9 cellular contexts compared by ENCODE assay signal in genomic region chr6:2396856-2397640, GRCh38.
DNase-seq lines count a peak whose midpoint lies in the region; ATAC-seq and TF ChIP-seq lines count a peak whose summit lies in the region.
"Had no signal": no experiment of that assay in that cellular context is flagged by ENCODE, and none has a peak within 500 bp of the region (broad histone marks: within the 10 kb centered on the region; RNA-seq: fewer than 3 reads in every experiment).

No MANE protein-coding gene starts in this region.

- H3K27ac ChIP-seq in brain microvascular endothelial cell = no peak overlapping the region

- no peak for ATAC-seq in GM18861 (IDR thresholded peaks at IDR 0.05; ENCODE audit: unreplicated experiment)
- ATAC-seq in GM21528 (IDR thresholded peaks at IDR 0.05; ENCODE audit: low FRiP score, unreplicated experiment) = no peak

- H3K9me3 Mint-ChIP-seq in activated CD4-positive, alpha-beta memory T cell treated with anti-CD3 and anti-CD28 coated beads for 36 hours = no peaks in the 10 kb centered on the region
- H3K9me3 Mint-ChIP-seq: activated T-helper 2 cell treated with anti-CD3 and anti-CD28 coated beads, Interferon-gamma antibody, Interleukin-2, Interleukin-4, amounts not matched to agents 10 μg/mL and 5 μg/mL and 100 μg/mL, durations not matched to agents 14 hours and 24 hours and 36 hours had no signal

- peaks cover 7% of the 10 kb centered on the region for H3K36me3 Mint-ChIP-seq in activated CD4-positive, alpha-beta memory T cell treated with anti-CD3 and anti-CD28 coated beads for 36 hours

- POLR2A ChIA-PET in BJ (lab: Charles Lee) = interaction anchor here (0.5 kb wide), 1 partner anchor 12 kb away, joined by 9 read pairs; no protein-coding TSS in a partner anchor
- POLR2A ChIA-PET in activated CD4-positive, alpha-beta memory T cell treated with anti-CD3 and anti-CD28 coated beads for 36 hours (lab: Charles Lee) = no interaction called here

- H3K27ac Mint-ChIP-seq in activated CD4-positive, alpha-beta memory T cell treated with anti-CD3 and anti-CD28 coated beads for 36 hours = no peak overlapping the region
- H3K27ac Mint-ChIP-seq: activated T-helper 2 cell treated with anti-CD3 and anti-CD28 coated beads, Interferon-gamma antibody, Interleukin-2, Interleukin-4, amounts not matched to agents 10 μg/mL and 5 μg/mL and 100 μg/mL, durations not matched to agents 14 hours and 24 hours and 36 hours had no signal

- CTCF ChIA-PET in BJ (lab: Yijun Ruan, JAX) = interaction anchor here (1.4 to 2.2 kb wide), 2 partner anchors 17 to 801 kb away, joined by 5 read pairs; no protein-coding TSS in a partner anchor
- CTCF ChIA-PET in activated CD4-positive, alpha-beta memory T cell treated with anti-CD3 and anti-CD28 coated beads for 36 hours (lab: Charles Lee) = interaction anchor here (1.2 kb wide), 1 partner anchor 237 kb away, joined by 3 read pairs; no protein-coding TSS in a partner anchor

- H3K27me3 ChIP-seq in BJ (ENCODE audit: control insufficient read depth, insufficient read depth, low read length) (no peaks in the 10 kb centered on the region; the same call in 1 of the 2 replicates), brain microvascular endothelial cell (replicated peaks) (no peaks in the 10 kb centered on the region)

- in situ Hi-C loops in brain microvascular endothelial cell (cut with HindIII; ENCODE audit: low pct_ligation_motif_present, low sequenced_read_pairs) = no loop called here

- no peak overlapping the region for H3K4me3 Mint-ChIP-seq in activated CD4-positive, alpha-beta memory T cell treated with anti-CD3 and anti-CD28 coated beads for 36 hours

- peak overlapping the region; percentile 4 for H3K4me3 ChIP-seq in BJ (ENCODE audit: low read depth, low read length)
- no peak overlapping the region for H3K4me3 ChIP-seq in brain microvascular endothelial cell (ENCODE audit: low read depth, low read length)

- no peaks in the 10 kb centered on the region for H3K27me3 Mint-ChIP-seq in activated CD4-positive, alpha-beta memory T cell treated with anti-CD3 and anti-CD28 coated beads for 36 hours

- no peaks in the 10 kb centered on the region for H3K4me1 Mint-ChIP-seq in activated CD4-positive, alpha-beta memory T cell treated with anti-CD3 and anti-CD28 coated beads for 36 hours (ENCODE audit: low read depth)

- intact Hi-C loops in activated CD4-positive, alpha-beta memory T cell treated with anti-CD3 and anti-CD28 coated beads for 36 hours (cut with micrococcal nuclease) = no loop called here

- TF ChIP-seq CTCF in BJ (IDR thresholded peaks at IDR 0.05; ENCODE audit: insufficient read depth, low read depth, low read length) (no peak), brain microvascular endothelial cell (IDR thresholded peaks at IDR 0.05; ENCODE audit: low read depth, low read length, missing control alignments) (no peak)

- H3K36me3 ChIP-seq in BJ (ENCODE audit: control insufficient read depth, insufficient read depth, low read length) (no peaks in the 10 kb centered on the region), brain microvascular endothelial cell (replicated peaks) (no peaks in the 10 kb centered on the region)

- DNase-seq in BJ (ENCODE audit: low read depth) = peak; percentile 70
- peak; percentile 21 for DNase-seq in NCI-H2107 (lab: John Stamatoyannopoulos, UW)
- DNase-seq in brain microvascular endothelial cell = peak; percentile 25
- DNase-seq in kidney tubule cell (ENCODE audit: low spot score) = peak; percentile 80
- DNase-seq in activated CD4-positive, alpha-beta memory T cell treated with anti-CD3 and anti-CD28 coated beads for 36 hours = no peak
- no peak for DNase-seq in cerebellar nuclear complex (lab: John Stamatoyannopoulos, UW)

Comparison
In these comparisons a context has a peak if more than half of its experiments do, and no peak if none do; other contexts are left out.
1. DNase-seq: peak in BJ (single experiment), NCI-H2107 (single experiment), brain microvascular endothelial cell (single experiment) and kidney tubule cell (single experiment); none in activated CD4-positive, alpha-beta memory T cell treated with anti-CD3 and anti-CD28 coated beads for 36 hours (single experiment) and cerebellar nuclear complex (0 of 2).